15 cellular contexts compared by ENCODE assay signal in genomic region chr14:23877111-23877510, GRCh38.
DNase-seq lines count a peak whose midpoint lies in the region; ATAC-seq and TF ChIP-seq lines count a peak whose summit lies in the region.
"Had no signal": no experiment of that assay in that cellular context is flagged by ENCODE, and none has a peak within 500 bp of the region (broad histone marks: within the 10 kb centered on the region; RNA-seq: fewer than 3 reads in every experiment).

No MANE protein-coding gene starts in this region.

- no peaks in the 10 kb centered on the region for H3K9me3 ChIP-seq in CD8-positive, alpha-beta memory T cell (ENCODE audit: low read length)

- TF ChIP-seq CTCF in GM23338 (conservative IDR thresholded peaks at IDR 0.05; ENCODE audit: low read depth in 2 of 2), result no peak

- no peaks in the 10 kb centered on the region for H3K9me2 ChIP-seq in GM23338 (ENCODE audit: insufficient read depth)

- peaks cover 9% of the 10 kb centered on the region for H3K4me1 Mint-ChIP-seq in activated CD4-positive, alpha-beta memory T cell treated with anti-CD3 and anti-CD28 coated beads, Interleukin-2, amount 10 ng/mL, durations not matched to agents 7 days and 5 days
- no peaks in the 10 kb centered on the region for H3K4me1 Mint-ChIP-seq in GM23338
- H3K4me1 Mint-ChIP-seq in CD8-positive, alpha-beta memory T cell, result no peaks in the 10 kb centered on the region
- H3K4me1 Mint-ChIP-seq: nephron progenitor cell, T-cell had no signal

- ATAC-seq in GM18511 (IDR thresholded peaks at IDR 0.05; ENCODE audit: unreplicated experiment) (peak; percentile 63), GM19372 (IDR thresholded peaks at IDR 0.05; ENCODE audit: low read depth, unreplicated experiment) (peak; percentile 71), HG02852 (IDR thresholded peaks at IDR 0.05; ENCODE audit: unreplicated experiment) (peak; percentile 80), GM23338 (no peak)
- ATAC-seq: left ventricle myocardium superior, T-cell had no signal

- no peaks in the 10 kb centered on the region for H3K36me3 ChIP-seq in GM23338 (ENCODE audit: insufficient read depth)
- no peaks in the 10 kb centered on the region for H3K36me3 ChIP-seq in CD8-positive, alpha-beta memory T cell (ENCODE audit: insufficient read depth, low read length)
- H3K36me3 ChIP-seq: BLaER1 had no signal

- H3K4me1 ChIP-seq in GM23338 (ENCODE audit: insufficient read depth), result no peaks in the 10 kb centered on the region
- no peaks in the 10 kb centered on the region for H3K4me1 ChIP-seq in CD8-positive, alpha-beta memory T cell (ENCODE audit: insufficient read depth, low read length)
- H3K4me1 ChIP-seq: BLaER1 had no signal

- H3K79me2 ChIP-seq in GM23338 (replicated peaks; ENCODE audit: insufficient read depth), result no peaks in the 10 kb centered on the region

- H3K27ac Mint-ChIP-seq in activated CD4-positive, alpha-beta memory T cell treated with anti-CD3 and anti-CD28 coated beads, Interleukin-2, amount 10 ng/mL, durations not matched to agents 7 days and 5 days, result peak overlapping the region; percentile 34
- no peak overlapping the region for H3K27ac Mint-ChIP-seq in GM23338
- H3K27ac Mint-ChIP-seq in CD8-positive, alpha-beta memory T cell, result no peak overlapping the region
- H3K27ac Mint-ChIP-seq: nephron progenitor cell, T-cell had no signal

- no peaks in the 10 kb centered on the region for H3K27me3 ChIP-seq in GM23338 (ENCODE audit: insufficient read depth)
- no peaks in the 10 kb centered on the region for H3K27me3 ChIP-seq in CD8-positive, alpha-beta memory T cell (ENCODE audit: insufficient read depth, low read length, poor library complexity, severe bottlenecking)
- H3K27me3 ChIP-seq: BLaER1 had no signal

- no peak overlapping the region for H3K4me3 Mint-ChIP-seq in activated CD4-positive, alpha-beta memory T cell treated with anti-CD3 and anti-CD28 coated beads, Interleukin-2, amount 10 ng/mL, durations not matched to agents 7 days and 5 days
- no peak overlapping the region for H3K4me3 Mint-ChIP-seq in GM23338
- no peak overlapping the region for H3K4me3 Mint-ChIP-seq in CD8-positive, alpha-beta memory T cell
- H3K4me3 Mint-ChIP-seq: nephron progenitor cell, T-cell had no signal

- no peaks in the 10 kb centered on the region for H3K27me3 Mint-ChIP-seq in activated CD4-positive, alpha-beta memory T cell treated with anti-CD3 and anti-CD28 coated beads, Interleukin-2, amount 10 ng/mL, durations not matched to agents 7 days and 5 days
- H3K27me3 Mint-ChIP-seq in GM23338 (ENCODE audit: insufficient read depth, low read depth, poor library complexity), result no peaks in the 10 kb centered on the region
- peaks cover 7 to 46% of the 10 kb centered on the region in 2 donors for H3K27me3 Mint-ChIP-seq in CD8-positive, alpha-beta memory T cell

- DNase-seq in activated CD4-positive, alpha-beta memory T cell treated with anti-CD3 and anti-CD28 coated beads, Interleukin-2, amount 10 ng/mL, durations not matched to agents 7 days and 5 days, result no peak
- DNase-seq in GM23338 (ENCODE audit: low spot score) (no peak), superior temporal gyrus (ENCODE audit: extremely low spot score) (no peak)
- no peak for DNase-seq in CD8-positive, alpha-beta memory T cell
- DNase-seq in activated CD4-positive, CD25-positive, alpha-beta regulatory T cell (lab: John Stamatoyannopoulos, UW), result no peak
- DNase-seq: erythroblast, left ventricle myocardium superior, MV-4-11, NCI-H446 treated with DMSO at 0.1 percent for 48 hours, nephron progenitor cell, T-cell had no signal

- H3K4me3 ChIP-seq in GM23338, result no peak overlapping the region
- H3K4me3 ChIP-seq in CD8-positive, alpha-beta memory T cell (ENCODE audit: low read length), result no peak overlapping the region
- H3K4me3 ChIP-seq: BLaER1 had no signal

- POLR2A ChIA-PET in activated CD4-positive, alpha-beta memory T cell treated with anti-CD3 and anti-CD28 coated beads, Interleukin-2, amount 10 ng/mL, durations not matched to agents 7 days and 5 days (lab: Charles Lee), result no interaction called here
- POLR2A ChIA-PET in CD8-positive, alpha-beta memory T cell (lab: Charles Lee), result no interaction called here

- no peaks in the 10 kb centered on the region for H4K20me1 ChIP-seq in GM23338 (replicated peaks; ENCODE audit: insufficient read depth)
- H4K20me1 ChIP-seq: BLaER1 had no signal

- H3K4me2 ChIP-seq in GM23338, result no peak overlapping the region
- H3K4me2 ChIP-seq: BLaER1 had no signal

- no peak overlapping the region for H3K27ac ChIP-seq in GM23338 (ENCODE audit: low read depth)
- no peak overlapping the region for H3K27ac ChIP-seq in CD8-positive, alpha-beta memory T cell (ENCODE audit: low read depth, low read length)
- H3K27ac ChIP-seq: BLaER1 had no signal

- no peaks in the 10 kb centered on the region for H3K36me3 Mint-ChIP-seq in activated CD4-positive, alpha-beta memory T cell treated with anti-CD3 and anti-CD28 coated beads, Interleukin-2, amount 10 ng/mL, durations not matched to agents 7 days and 5 days (ENCODE audit: low read depth)
- H3K36me3 Mint-ChIP-seq in GM23338 (ENCODE audit: low read depth), result no peaks in the 10 kb centered on the region
- H3K36me3 Mint-ChIP-seq in CD8-positive, alpha-beta memory T cell, result no peaks in the 10 kb centered on the region
- H3K36me3 Mint-ChIP-seq: T-cell had no signal

- CTCF ChIA-PET in activated CD4-positive, alpha-beta memory T cell treated with anti-CD3 and anti-CD28 coated beads, Interleukin-2, amount 10 ng/mL, durations not matched to agents 7 days and 5 days (lab: Charles Lee), result no interaction called here
- CTCF ChIA-PET in CD8-positive, alpha-beta memory T cell (lab: Charles Lee), result no interaction called here

- H2AFZ ChIP-seq in GM23338, result no peak overlapping the region

- no peaks in the 10 kb centered on the region for H3K9me3 Mint-ChIP-seq in activated CD4-positive, alpha-beta memory T cell treated with anti-CD3 and anti-CD28 coated beads, Interleukin-2, amount 10 ng/mL, durations not matched to agents 7 days and 5 days
- no peaks in the 10 kb centered on the region; the same call in 2 of the 3 replicates for H3K9me3 Mint-ChIP-seq in GM23338
- no peaks in the 10 kb centered on the region for H3K9me3 Mint-ChIP-seq in CD8-positive, alpha-beta memory T cell

- no peaks in the 10 kb centered on the region for H3F3A ChIP-seq in GM23338 (replicated peaks; ENCODE audit: low read depth)

TF ChIP-seq in GM23338, 12 proteins besides CTCF, POLR2A, EP300 and RAD21:
- TF ChIP-seq EZH2phosphoT487 (IDR thresholded peaks at IDR 0.05; ENCODE audit: unreplicated experiment) (no peak), ETS1 (IDR thresholded peaks at IDR 0.05) (no peak), ZNF114 (CRISPR knock-in tag; IDR thresholded peaks at IDR 0.05) (no peak), JUNB (IDR thresholded peaks at IDR 0.05; ENCODE audit: unreplicated experiment) (no peak), ZNF331 (CRISPR knock-in tag; IDR thresholded peaks at IDR 0.05; ENCODE audit: low read depth) (no peak), REST (IDR thresholded peaks at IDR 0.05; ENCODE audit: unreplicated experiment) (no peak), EZH2 (IDR thresholded peaks at IDR 0.05; ENCODE audit: low read depth, unreplicated experiment) (no peak), CREB1 (CRISPR knock-in tag; IDR thresholded peaks at IDR 0.05; ENCODE audit: low read depth) (no peak), POLR2AphosphoS5 (IDR thresholded peaks at IDR 0.05; ENCODE audit: low read depth) (no peak), NANOG (IDR thresholded peaks at IDR 0.05; ENCODE audit: borderline replicate concordance) (no peak)
